In the genomic region with DNA sequence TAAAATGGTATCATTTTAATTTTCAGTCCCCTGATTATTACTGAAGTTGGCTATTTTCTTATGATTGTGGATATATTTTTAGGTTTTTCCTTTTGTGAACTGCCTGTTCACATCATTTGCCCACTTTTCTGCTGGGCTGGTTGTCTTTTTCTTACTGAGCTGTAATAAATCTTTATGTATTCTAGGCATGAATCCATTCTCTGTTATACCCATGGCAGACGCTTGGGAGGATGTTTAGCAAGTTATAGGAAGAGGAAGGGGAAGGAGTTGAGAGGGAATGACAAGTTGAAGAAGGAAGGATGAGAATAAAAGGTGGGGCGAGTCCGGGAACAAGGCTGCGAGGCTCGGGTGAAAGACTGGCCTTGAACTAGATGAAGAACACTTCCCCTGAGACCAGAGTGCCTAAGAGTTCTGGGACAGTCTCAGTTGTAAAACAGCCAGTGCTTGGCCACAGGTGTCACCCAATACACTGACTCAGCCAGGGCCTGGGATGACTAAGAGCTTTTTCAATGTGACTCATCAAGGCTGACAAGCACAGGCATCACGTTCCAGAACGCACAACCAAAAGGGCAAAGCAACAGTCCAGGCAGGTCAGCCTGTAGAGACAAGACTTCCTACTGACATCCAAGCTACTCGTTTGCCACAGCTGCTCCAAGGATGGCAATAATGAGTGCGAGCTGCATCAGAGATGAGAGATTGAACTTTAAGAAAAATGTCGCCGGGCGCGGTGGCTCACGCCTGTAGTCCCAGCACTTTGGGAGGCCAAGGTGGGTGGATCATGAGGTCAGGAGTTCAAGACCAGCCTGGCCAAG, we compare ENCODE assay signal across 8 cellular contexts. TPM values are rescaled to one million over a fixed set of nuclear protein-coding genes. Genes with fewer than 3 reads are reported as not detected.
DNase-seq lines count a peak whose midpoint lies in the region; ATAC-seq and TF ChIP-seq lines count a peak whose summit lies in the region.

No MANE protein-coding gene starts in this region.

- TF ChIP-seq CTCF in WTC11 (IDR thresholded peaks at IDR 0.05) (no peak), prostate gland (IDR thresholded peaks at IDR 0.05) (no peak)

- CTCF ChIA-PET in WTC11 (lab: Charles Lee): interaction anchor here (1.0 to 1.3 kb wide), 3 partner anchors 10 to 36 kb away, joined by 3 to 4 read pairs (median 3); no protein-coding TSS in a partner anchor

- no peak for TF ChIP-seq POLR2A in prostate gland (IDR thresholded peaks at IDR 0.05)

- H3K27me3 ChIP-seq in esophagus (ENCODE audit: control insufficient read depth in 1 of 2, insufficient read depth in 2 of 2, low read length in 2 of 2): no peaks in the 10 kb centered on the region
- no peaks in the 10 kb centered on the region for H3K27me3 ChIP-seq in prostate gland (replicated peaks; ENCODE audit: insufficient read depth)

- H3K27ac ChIP-seq in esophagus (ENCODE audit: low read depth in 2 of 2, low read length in 1 of 2): peak overlapping the region; percentile 84 to 88
- no peak overlapping the region for H3K27ac ChIP-seq in prostate gland

- no peaks in the 10 kb centered on the region for H3K27me3 Mint-ChIP-seq in WTC11 (ENCODE audit: low read depth)

- no peak overlapping the region for H3K4me3 Mint-ChIP-seq in WTC11

- WGBS in esophagus, 2 donors: 44 to 51% methylated on average over 14 of the region's 14 CpGs
- WGBS in prostate gland: 77% methylated on average over 14 of the region's 14 CpGs

- H3K4me1 Mint-ChIP-seq in WTC11: peaks cover 28% of the 10 kb centered on the region

- no peak overlapping the region for H3K4me3 ChIP-seq in esophagus (ENCODE audit: low read depth in 1 of 2, low read length in 2 of 2)
- no peak overlapping the region for H3K4me3 ChIP-seq in prostate gland

- ATAC-seq in GM21381 (IDR thresholded peaks at IDR 0.05; ENCODE audit: unreplicated experiment): peak; percentile 91
- peak; percentile 52 for ATAC-seq in WTC11

- peak; percentile 91 for DNase-seq in Daoy (ENCODE audit: low read depth)
- DNase-seq in HPDE6-E6E7 (ENCODE audit: extremely low spot score): peak; percentile 95
- no peak for DNase-seq in WTC11 (ENCODE audit: low spot score)
- peak; percentile 54 to 73 (median 55) for DNase-seq in stimulated activated CD4-positive, alpha-beta T cell treated with anti-CD3 and anti-CD28 coated beads, Interleukin-12 subunit alpha, Interleukin-12 subunit beta, amount 100 ng/mL, for 48 hours (ENCODE audit: low read depth in 2 of 3, low spot score in 1 of 3)
- DNase-seq in prostate gland (ENCODE audit: low spot score): no peak
- no peak for DNase-seq in iPS-NIHi7 (ENCODE audit: extremely low spot score)

- H3K36me3 ChIP-seq in esophagus (ENCODE audit: control insufficient read depth in 2 of 2, insufficient read depth in 2 of 2, low read length in 1 of 2) (no peaks in the 10 kb centered on the region), prostate gland (no peaks in the 10 kb centered on the region)

- H3K4me1 ChIP-seq in esophagus (ENCODE audit: control insufficient read depth in 2 of 2, insufficient read depth in 2 of 2, low read length in 1 of 2) (no peaks in the 10 kb centered on the region), prostate gland (replicated peaks) (no peaks in the 10 kb centered on the region)

- H3K36me3 Mint-ChIP-seq in WTC11: no peaks in the 10 kb centered on the region

- intact Hi-C loops in prostate gland (cut with DNase I): no loop called here

- H3K9me3 ChIP-seq in esophagus (ENCODE audit: control insufficient read depth in 2 of 2, insufficient read depth in 1 of 2, low read depth in 1 of 2, low read length in 1 of 2): no peaks in the 10 kb centered on the region
- H3K9me3 ChIP-seq in prostate gland: no peaks in the 10 kb centered on the region

- H3K9me3 Mint-ChIP-seq in WTC11: no peaks in the 10 kb centered on the region

- H3K27ac Mint-ChIP-seq in WTC11: peak overlapping the region; percentile 86; the same call in 1 of the 2 replicates

- POLR2A ChIA-PET in WTC11 (lab: Charles Lee): no interaction called here

TF ChIP-seq in WTC11, 78 proteins besides CTCF, POLR2A, EP300 and RAD21:
- TF ChIP-seq, protein P1, sequence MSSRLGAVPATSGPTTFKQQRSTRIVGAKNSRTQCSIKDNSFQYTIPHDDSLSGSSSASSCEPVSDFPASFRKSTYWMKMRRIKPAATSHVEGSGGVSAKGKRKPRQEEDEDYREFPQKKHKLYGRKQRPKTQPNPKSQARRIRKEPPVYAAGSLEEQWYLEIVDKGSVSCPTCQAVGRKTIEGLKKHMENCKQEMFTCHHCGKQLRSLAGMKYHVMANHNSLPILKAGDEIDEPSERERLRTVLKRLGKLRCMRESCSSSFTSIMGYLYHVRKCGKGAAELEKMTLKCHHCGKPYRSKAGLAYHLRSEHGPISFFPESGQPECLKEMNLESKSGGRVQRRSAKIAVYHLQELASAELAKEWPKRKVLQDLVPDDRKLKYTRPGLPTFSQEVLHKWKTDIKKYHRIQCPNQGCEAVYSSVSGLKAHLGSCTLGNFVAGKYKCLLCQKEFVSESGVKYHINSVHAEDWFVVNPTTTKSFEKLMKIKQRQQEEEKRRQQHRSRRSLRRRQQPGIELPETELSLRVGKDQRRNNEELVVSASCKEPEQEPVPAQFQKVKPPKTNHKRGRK (CRISPR knock-in tag; IDR thresholded peaks at IDR 0.05; ENCODE audit: borderline replicate concordance): no peak
- TF ChIP-seq SOX15 (CRISPR knock-in tag; IDR thresholded peaks at IDR 0.05): no peak
- no peak for TF ChIP-seq ZBTB21 (CRISPR knock-in tag; IDR thresholded peaks at IDR 0.05; ENCODE audit: borderline replicate concordance)
- TF ChIP-seq MXD4 (CRISPR knock-in tag; IDR thresholded peaks at IDR 0.05; ENCODE audit: borderline replicate concordance): no peak
- TF ChIP-seq FOXJ3 (CRISPR knock-in tag; IDR thresholded peaks at IDR 0.05; ENCODE audit: borderline replicate concordance): no peak

RNA-seq across cellular contexts. Expression of a gene that starts 35.2 kb away (rescaled TPM):
- 21.5 and 23.9 TPM in 2 replicates for total RNA-seq in Daoy (2014; rRNA removed; shearing (Covaris generic))
- total RNA-seq in WTC11 (2021) (62.7 to 70.3 TPM (median 68.0 TPM) in 3 replicates), prostate gland (10 to 100 TPM in 1 of 2 donors, 1 to 10 TPM in 1; 6.6 to 17.3 TPM)
- 1 to 10 TPM; 5.4 to 9.3 TPM for polyA plus RNA-seq in esophagus

RNA-seq across cellular contexts. Expression of a gene that starts 48.8 kb away (rescaled TPM):
- 21.3 and 24.2 TPM in 2 replicates for total RNA-seq in Daoy (2014; rRNA removed; shearing (Covaris generic))
- total RNA-seq in WTC11 (2021) (34.5 to 36.9 TPM (median 34.6 TPM) in 3 replicates), prostate gland (10 to 100 TPM; 27.1 to 50.0 TPM)
- polyA plus RNA-seq in esophagus: 10 to 100 TPM; 17.6 to 19.5 TPM

Comparison
In these comparisons a context has a peak if more than half of its experiments do, and no peak if none do; other contexts are left out.
1. DNase-seq: peak in Daoy (single experiment), HPDE6-E6E7 (single experiment) and stimulated activated CD4-positive, alpha-beta T cell treated with anti-CD3 and anti-CD28 coated beads, Interleukin-12 subunit alpha, Interleukin-12 subunit beta, amount 100 ng/mL, for 48 hours (3 of 3); none in WTC11 (single experiment), prostate gland (single experiment) and iPS-NIHi7 (single experiment).
2. H3K27ac ChIP-seq: peak in esophagus (2 of 2); none in prostate gland (0 of 2).